ENCODE assay signal across 14 cellular contexts in genomic region chr4:162164881-162165528, GRCh38. TPM values are rescaled to one million over a fixed set of nuclear protein-coding genes. Genes with fewer than 3 reads are reported as not detected.
DNase-seq lines count a peak whose midpoint lies in the region; ATAC-seq, FAIRE-seq and TF ChIP-seq lines count a peak whose summit lies in the region.
"Had no signal": no experiment of that assay in that cellular context is flagged by ENCODE, and none has a peak within 500 bp of the region (broad histone marks: within the 10 kb centered on the region; RNA-seq: fewer than 3 reads in every experiment).

No MANE protein-coding gene starts in this region.

- H2BK12ac ChIP-seq in H1 (ENCODE audit: low read depth, low read length) = no peak overlapping the region

- H3K4ac ChIP-seq in H1 (replicated peaks; ENCODE audit: insufficient read length, low read depth, low read length) = no peak overlapping the region

- H2BK20ac ChIP-seq in H1 (ENCODE audit: low read length) = no peak overlapping the region

- no peaks in the 10 kb centered on the region for H3K23me2 ChIP-seq in H1 (ENCODE audit: low read depth, low read length)

- no peaks in the 10 kb centered on the region for H3K79me1 ChIP-seq in H1 (ENCODE audit: low read depth, low read length)

- H3F3A ChIP-seq in PC-3 (ENCODE audit: low read length, unreplicated experiment) = no peaks in the 10 kb centered on the region

- no peak overlapping the region for H2BK5ac ChIP-seq in H1 (ENCODE audit: low read depth, low read length)

- H3K27me3 Mint-ChIP-seq in nephron (ENCODE audit: low read depth) = peaks cover 9% of the 10 kb centered on the region
- no peaks in the 10 kb centered on the region for H3K27me3 Mint-ChIP-seq in natural killer cell (ENCODE audit: low read depth in 2 of 2)

- intact Hi-C loops in PC-3 (cut with micrococcal nuclease) (loop anchor here (2.0 to 10.0 kb wide), 4 partner anchors 298 to 910 kb away; no protein-coding TSS in a partner anchor), natural killer cell (cut with micrococcal nuclease) (no loop called here)

- no TSS peak for BruUV-seq in PC-3 (replicated peaks; lab: Mats Ljungman, UMichigan)

- no peaks in the 10 kb centered on the region for H3K9me2 ChIP-seq in PC-3 (replicated peaks; ENCODE audit: low read length)

- H3K36me3 Mint-ChIP-seq in nephron (ENCODE audit: low read depth) (no peaks in the 10 kb centered on the region), natural killer cell (no peaks in the 10 kb centered on the region)

- H3K27me3 ChIP-seq in PC-3 (ENCODE audit: low read length) = no peaks in the 10 kb centered on the region
- H3K27me3 ChIP-seq in H1 (replicated peaks in 1 of 4; ENCODE audit: control insufficient read depth in 3 of 4, extremely low read depth in 1 of 4, insufficient read depth in 3 of 4, low read length in 3 of 4) = no peaks in the 10 kb centered on the region

- H3K4me3 Mint-ChIP-seq in nephron = peak overlapping the region; percentile 72 to 99 (median 94)
- no peak overlapping the region for H3K4me3 Mint-ChIP-seq in natural killer cell

- TF ChIP-seq CTCF in PC-3 (conservative IDR thresholded peaks at IDR 0.05; ENCODE audit: low read depth, low read length) (no peak), H1 (IDR thresholded peaks at IDR 0.05; ENCODE audit: control extremely low read depth in 1 of 3, insufficient read depth in 1 of 3, low read depth in 1 of 3, low read length in 3 of 3) (no peak), nephron (IDR thresholded peaks at IDR 0.05; ENCODE audit: unreplicated experiment in 3 of 3) (no peak), natural killer cell (IDR thresholded peaks at IDR 0.05) (no peak)

- H4K91ac ChIP-seq in H1 (replicated peaks; ENCODE audit: insufficient read length, low read length) = no peak overlapping the region

- H3K9ac ChIP-seq in PC-3 (ENCODE audit: low read length) (no peak overlapping the region), H1 (replicated peaks in 1 of 4; ENCODE audit: extremely low read depth in 1 of 4, low read depth in 3 of 4, low read length in 3 of 4) (no peak overlapping the region)

- no peaks in the 10 kb centered on the region for H3K9me3 Mint-ChIP-seq in nephron
- H3K9me3 Mint-ChIP-seq in natural killer cell = peaks cover 2 to 3% of the 10 kb centered on the region in 2 donors

- no peak overlapping the region for H3K23ac ChIP-seq in H1 (ENCODE audit: insufficient read length)

- H3K4me3 ChIP-seq in PC-3 (ENCODE audit: low read length) = peak overlapping the region; percentile 63; the same call in 1 of the 2 replicates
- peak overlapping the region in 1 of 4 experiments; percentile 94; a peak in 2 of 8 replicates for H3K4me3 ChIP-seq in H1 (ENCODE audit: extremely low read depth in 1 of 4, insufficient read depth in 2 of 4, low read depth in 3 of 4, low read length in 4 of 4)

- H2BK120ac ChIP-seq in H1 (replicated peaks; ENCODE audit: low read depth, low read length) = no peak overlapping the region

- H4K20me1 ChIP-seq in PC-3 (ENCODE audit: low read length) (no peaks in the 10 kb centered on the region), H1 (replicated peaks in 1 of 2; ENCODE audit: control insufficient read depth in 1 of 2, insufficient read depth in 2 of 2, low read length in 2 of 2) (no peaks in the 10 kb centered on the region)

- TF ChIP-seq POLR2A in H1 (IDR thresholded peaks at IDR 0.05; ENCODE audit: control extremely low read depth in 1 of 2, low read depth in 2 of 2, low read length in 2 of 2) = no peak

- H3K4me1 Mint-ChIP-seq in nephron (peaks cover 18% of the 10 kb centered on the region), natural killer cell (no peaks in the 10 kb centered on the region)

- no peak overlapping the region for H2AFZ ChIP-seq in PC-3 (ENCODE audit: low read length)
- no peak overlapping the region for H2AFZ ChIP-seq in H1 (ENCODE audit: low read length)

- no peak for TF ChIP-seq EP300 in H1 (IDR thresholded peaks at IDR 0.05; ENCODE audit: borderline replicate concordance in 1 of 2, low read depth in 2 of 2, low read length in 2 of 2)

- CTCF ChIA-PET in PC-3 (lab: Charles Lee) = no interaction called here
- CTCF ChIA-PET in H1 (lab: Charles Lee; ENCODE audit: partially characterized antibody) = interaction anchor here (0.6 kb wide), 1 partner anchor 1106 kb away, joined by 3 read pairs; no protein-coding TSS in a partner anchor

- no peak overlapping the region for H3K27ac Mint-ChIP-seq in nephron
- H3K27ac Mint-ChIP-seq in natural killer cell = no peak overlapping the region

- H3K9me3 ChIP-seq in PC-3 (ENCODE audit: low read length) = no peaks in the 10 kb centered on the region
- H3K9me3 ChIP-seq in H1 (ENCODE audit: insufficient read depth in 2 of 2, low read depth in 1 of 2, low read length in 1 of 2) = no peaks in the 10 kb centered on the region
- H3K9me3 ChIP-seq: tibial nerve had no signal

- TF ChIP-seq RAD21 in H1 (IDR thresholded peaks at IDR 0.05 in 1 of 2, conservative IDR thresholded peaks at IDR 0.05 in 1 of 2; ENCODE audit: low read depth in 2 of 2, low read length in 2 of 2) = no peak

- H3K56ac ChIP-seq in H1 (replicated peaks; ENCODE audit: insufficient read length, low read depth, low read length) = no peak overlapping the region

- H2AK5ac ChIP-seq in H1 (ENCODE audit: low read depth, low read length) = no peak overlapping the region

- H3K27ac ChIP-seq in PC-3 (ENCODE audit: low read length) (no peak overlapping the region), H1 (ENCODE audit: low read depth, low read length) (no peak overlapping the region)

- H3K36me3 ChIP-seq in PC-3 (ENCODE audit: low read depth, low read length) (no peaks in the 10 kb centered on the region), H1 (ENCODE audit: control insufficient read depth in 2 of 4, insufficient read depth in 4 of 4, low read length in 3 of 4) (no peaks in the 10 kb centered on the region)
- H3K36me3 ChIP-seq: tibial nerve had no signal

- H2BK15ac ChIP-seq in H1 (ENCODE audit: low read length) = no peak overlapping the region

- H4K8ac ChIP-seq in H1 (ENCODE audit: extremely low read depth, insufficient read depth, low read length) = no peak overlapping the region

- H4K5ac ChIP-seq in H1 (ENCODE audit: insufficient read length, low read depth, low read length) = no peak overlapping the region

- H3K4me1 ChIP-seq in PC-3 (ENCODE audit: insufficient read depth, low read length) (0 out of 2 replicates have a peak, but pooled peaks cover 6% of the 10 kb centered on the region), H1 (replicated peaks in 1 of 4; ENCODE audit: control insufficient read depth in 3 of 4, insufficient read depth in 4 of 4, low read length in 3 of 4) (0 out of 7 replicates have a peak, but pooled peaks cover 0 to 3% (median 0%) of the 10 kb centered on the region in 4 experiments)

- POLR2A ChIA-PET in PC-3 (lab: Charles Lee; ENCODE audit: unreplicated experiment) (no interaction called here), H1 (lab: Charles Lee; ENCODE audit: partially characterized antibody) (interaction anchor here (0.6 to 0.7 kb wide), 2 partner anchors 13 to 107 kb away, joined by 3 read pairs; no protein-coding TSS in a partner anchor)

- no peak overlapping the region for H3K14ac ChIP-seq in H1 (ENCODE audit: insufficient read length)

- H3K79me2 ChIP-seq in PC-3 (ENCODE audit: low read length) (no peaks in the 10 kb centered on the region), H1 (ENCODE audit: control insufficient read depth in 1 of 2, insufficient read depth in 2 of 2, low read length in 2 of 2) (no peaks in the 10 kb centered on the region)

- ATAC-seq in PC-3 (peak; percentile 56), natural killer cell (no peak)

- no peak overlapping the region for H3K18ac ChIP-seq in H1 (ENCODE audit: extremely low read depth, low read length)

- FAIRE-seq in H1 (lab: Jason Lieb, UNC) = no peak

- DNase-seq in ELR (ENCODE audit: low read depth) (peak; percentile 36), PC-3 (peak; percentile 18), H1 (ENCODE audit: low read depth in 1 of 2, low spot score in 2 of 2) (no peak), GDM1 (lab: John Stamatoyannopoulos, UW) (no peak), natural killer cell (no peak), MV-4-11 (lab: John Stamatoyannopoulos, UW) (no peak)
- no peak for DNase-seq in effector CD4-positive, alpha-beta T cell
- DNase-seq: activated CD4-positive, alpha-beta T cell treated with anti-CD3 and anti-CD28 coated beads, Interleukin-2, amount 50 U/mL, for 48 hours; HCEC 1CT; Right ventricle myocardium superior; stimulated activated CD4-positive, alpha-beta T cell treated with anti-CD3 and anti-CD28 coated beads, Interleukin-2, amount 100 ng/mL, for 24 hours had no signal

- peak overlapping the region; percentile 80 for H3K4me2 ChIP-seq in PC-3 (ENCODE audit: low read length)
- peak overlapping the region; percentile 61 to 76; a peak in 2 of 4 replicates for H3K4me2 ChIP-seq in H1 (ENCODE audit: insufficient read depth in 1 of 2, low read depth in 2 of 2, low read length in 2 of 2)

TF ChIP-seq in H1, 55 proteins besides CTCF, POLR2A, EP300 and RAD21 (continues in another document):
- no peak for TF ChIP-seq KDM5A (IDR thresholded peaks at IDR 0.05; ENCODE audit: low read length)
- no peak for TF ChIP-seq TCF12 (IDR thresholded peaks at IDR 0.05; ENCODE audit: low read depth, low read length)
- no peak for TF ChIP-seq EGR1 (IDR thresholded peaks at IDR 0.05; ENCODE audit: borderline replicate concordance, low read depth, low read length)
- no peak for TF ChIP-seq SP4 (IDR thresholded peaks at IDR 0.05; ENCODE audit: low read length)
- TF ChIP-seq NRF1 (IDR thresholded peaks at IDR 0.05; ENCODE audit: low read depth, low read length) = no peak
- TF ChIP-seq SP1 (IDR thresholded peaks at IDR 0.05; ENCODE audit: low read depth, low read length) = no peak
- TF ChIP-seq MAX (IDR thresholded peaks at IDR 0.05) = no peak
- TF ChIP-seq BACH1 (IDR thresholded peaks at IDR 0.05; ENCODE audit: low read length) = no peak
- no peak for TF ChIP-seq POU5F1 (IDR thresholded peaks at IDR 0.05; ENCODE audit: low read depth, low read length)
- TF ChIP-seq ASH2L (IDR thresholded peaks at IDR 0.05; ENCODE audit: low read length) = no peak
- no peak for TF ChIP-seq FOSL1 (IDR thresholded peaks at IDR 0.05; ENCODE audit: insufficient read depth, low read depth, low read length)

RNA-seq across cellular contexts. Expression of gene FSTL5, which starts 1.2 kb away (rescaled TPM):
- total RNA-seq in PC-3 (2014; rRNA removed) = not detected in 2 replicates
- 0.19 and 0.32 TPM in 2 replicates for total RNA-seq in H1 (2021; fragmentation: NEBNext Ultra II Directional; extraction: Animal tissue kit (Norgen Biotek cat#: 25700))
- 0.05 and 0.09 TPM in 2 replicates for polyA plus RNA-seq in H1 (2011; rRNA removed)
- polyA plus RNA-seq in H1 (2011; cell fraction: cytosol; rRNA removed) = 0.09 TPM
- 0.16 TPM for polyA plus RNA-seq in H1 (2011; cell fraction: nucleus; rRNA removed)
- polyA plus RNA-seq in H1 (2012, experiment 1 of 2) = 0.24 to 0.46 TPM (median 0.32 TPM) in 4 replicates
- not detected for polyA plus RNA-seq in H1 (2012, experiment 2 of 2)
- polyA plus RNA-seq in H1 (2013, experiment 1 of 2) = 0.41 TPM
- 0.44 TPM for polyA plus RNA-seq in H1 (2013, experiment 2 of 2)
- polyA minus RNA-seq in H1 (2011; rRNA and poly(A)+ RNA removed) = 0.32 and 1.2 TPM in 2 replicates
- polyA minus RNA-seq in H1 (2011; cell fraction: cytosol; rRNA and poly(A)+ RNA removed) = not detected
- 1.3 TPM for polyA minus RNA-seq in H1 (2011; cell fraction: nucleus; rRNA and poly(A)+ RNA removed)
- total RNA-seq in natural killer cell = not detected
- total RNA-seq: mesenteric fat pad, Right ventricle myocardium superior had no signal

Comparison
In these comparisons a context has a peak if more than half of its experiments do, and no peak if none do; other contexts are left out.
1. DNase-seq: peak in ELR (single experiment) and PC-3 (single experiment); none in H1 (0 of 2), effector CD4-positive, alpha-beta T cell (single experiment), GDM1 (single experiment), natural killer cell (single experiment) and MV-4-11 (single experiment).